25 cellular contexts compared by ENCODE assay signal in genomic region chr1:78472851-78473496, GRCh38. TPM values are rescaled to one million over a fixed set of nuclear protein-coding genes. Genes with fewer than 3 reads are reported as not detected.
"Had no signal": no experiment of that assay in that cellular context is flagged by ENCODE, and none has a peak within 500 bp of the region (broad histone marks: within the 10 kb centered on the region; RNA-seq: fewer than 3 reads in every experiment).

No MANE protein-coding gene starts in this region.

- ATAC-seq: activated T-cell treated with anti-CD3 and anti-CD28 coated beads, Interleukin-2, amount 50 U/mL, for 72 hours; body of pancreas; left ventricle myocardium superior; right cardiac atrium; stimulated activated memory B cell treated with anti-CD40 and anti-IgM and Interleukin-4, amounts not matched to agents 10 μg/mL and 1 μg/mL and 100 μg/mL, for 72 hours had no signal

- H3K9me3 ChIP-seq: body of pancreas, neutrophil, ovary, prostate gland, stomach, suprapubic skin, vagina had no signal

- H3K36me3 ChIP-seq: cardiac muscle cell, neutrophil, ovary, prostate gland, stomach, suprapubic skin, vagina had no signal

- H3K4me1 ChIP-seq: prostate gland had no signal

- H3K4me3 ChIP-seq: body of pancreas, cardiac muscle cell, ovary, prostate gland, stomach, suprapubic skin, vagina had no signal

- DNase-seq: activated CD4-positive, alpha-beta memory T cell treated with anti-CD3 and anti-CD28 coated beads for 36 hours; activated CD4-positive, alpha-beta T cell treated with anti-CD3 and anti-CD28 coated beads for 4 hours; activated CD4-positive, CD25-positive, alpha-beta regulatory T cell; activated effector memory CD4-positive, alpha-beta T cell treated with Interleukin-2 at 50 U/mL for 16 hours; activated naive CD4-positive, alpha-beta T cell treated with anti-CD3 and anti-CD28 coated beads for 36 hours; activated T-cell treated with anti-CD3 and anti-CD28 coated beads, Interleukin-2, amount 50 U/mL, for 72 hours; body of pancreas; effector CD4-positive, alpha-beta T cell; glutamatergic neuron; hippocampal formation; kidney glomerular epithelial cell; left ventricle myocardium superior; ovary; small intestine; stimulated activated CD4-positive, alpha-beta T cell treated with anti-CD3 and anti-CD28 coated beads, Interleukin-2, amount 100 ng/mL, for 24 hours; stomach; T1000; trophoblast cell had no signal

- H3K27ac ChIP-seq: body of pancreas, cardiac muscle cell, neutrophil, ovary, prostate gland, stomach, suprapubic skin, vagina had no signal

- H3K27me3 ChIP-seq: body of pancreas, cardiac muscle cell, neutrophil, ovary, stomach, suprapubic skin, vagina had no signal

RNA-seq across cellular contexts. Expression of gene PTGFR, which starts 17.8 kb away (rescaled TPM):
- total RNA-seq: activated CD4-positive, alpha-beta memory T cell treated with anti-CD3 and anti-CD28 coated beads for 36 hours; activated naive CD4-positive, alpha-beta T cell treated with anti-CD3 and anti-CD28 coated beads for 36 hours; activated T-cell treated with anti-CD3 and anti-CD28 coated beads, Interleukin-2, amount 50 U/mL, for 72 hours; cardiac muscle cell had no signal
- polyA plus RNA-seq: cardiac muscle cell had no signal
